Comparison of ENCODE assay signal across 6 cellular contexts in the genomic region with DNA sequence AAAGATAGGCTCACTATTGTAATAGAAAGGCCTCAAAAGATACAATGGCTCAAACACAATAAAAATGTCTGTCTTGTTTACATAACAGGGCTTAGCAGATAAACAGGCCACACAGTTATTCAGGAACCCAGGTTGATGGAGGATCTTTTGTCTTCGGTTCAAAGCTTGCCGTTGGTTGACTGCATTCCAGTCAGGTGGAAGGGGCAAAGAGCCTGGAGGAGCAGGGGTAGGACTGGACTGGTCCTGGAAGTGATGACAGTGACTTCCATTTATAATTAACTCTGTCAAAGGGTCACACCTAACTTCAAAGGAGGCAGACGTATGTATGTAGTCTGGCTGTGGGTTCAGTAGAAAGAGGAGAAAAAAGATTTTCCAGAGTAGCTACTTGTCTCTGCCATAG. TPM values are rescaled to one million over a fixed set of nuclear protein-coding genes. Genes with fewer than 3 reads are reported as not detected.
DNase-seq lines count a peak whose midpoint lies in the region; ATAC-seq, FAIRE-seq and TF ChIP-seq lines count a peak whose summit lies in the region.
"Not testable (repeated sequence)": the region's sequence is repeated elsewhere in the genome, so short reads cannot be mapped to it uniquely, and the experiment has no call there.
"Had no signal": no experiment of that assay in that cellular context is flagged by ENCODE, and none has a peak within 500 bp of the region (broad histone marks: within the 10 kb centered on the region; RNA-seq: fewer than 3 reads in every experiment).

No MANE protein-coding gene starts in this region.

- H3K27ac ChIP-seq in GM23338 (ENCODE audit: low read depth); HepG2 (ENCODE audit: extremely low read length, insufficient read depth, low read length): not testable (repeated sequence)

- H3K27ac Mint-ChIP-seq in GM23338, WTC11: not testable (repeated sequence)

- intact Hi-C loops in HepG2 (cut with micrococcal nuclease; ENCODE audit: unreplicated experiment) = not testable (repeated sequence)

- H3K9me2 ChIP-seq in GM23338 (ENCODE audit: insufficient read depth) = not testable (repeated sequence)

- not testable (repeated sequence) for TF ChIP-seq EP300 in HepG2 (IDR thresholded peaks at IDR 0.05; ENCODE audit: low read depth in 2 of 2, low read length in 2 of 2); HepG2 (CRISPR knock-in tag; IDR thresholded peaks at IDR 0.05; ENCODE audit: borderline replicate concordance)

- H3K9me3 ChIP-seq in HepG2 (ENCODE audit: low read length) = not testable (repeated sequence)

- in situ Hi-C loops in HepG2 (cut with HindIII; ENCODE audit: extremely low pct_ligation_motif_present, low pct_unique_long_range_greater_than_20kb) = not testable (repeated sequence)

- H3K79me2 ChIP-seq in GM23338 (replicated peaks; ENCODE audit: insufficient read depth); HepG2 (ENCODE audit: insufficient read depth, low read length): not testable (repeated sequence)

- H3K9ac ChIP-seq in HepG2 (ENCODE audit: insufficient read depth, low read depth, low read length) = not testable (repeated sequence)

- not testable (repeated sequence) for H3K9me3 Mint-ChIP-seq in GM23338, WTC11

- WGBS in HepG2 (ENCODE audit: low lambda C conversion rate) = no CpG with 5 or more reads among the region's 3 CpGs

- not testable (repeated sequence) for H3K36me3 ChIP-seq in GM23338 (ENCODE audit: insufficient read depth); HepG2 (replicated peaks in 1 of 2; ENCODE audit: control insufficient read depth in 1 of 2, insufficient read depth in 2 of 2, low read length in 2 of 2)

- not testable (repeated sequence) for H3K4me3 Mint-ChIP-seq in GM23338, WTC11

- H3K27me3 ChIP-seq in GM23338 (ENCODE audit: insufficient read depth); HepG2 (ENCODE audit: control insufficient read depth in 1 of 2, insufficient read depth in 2 of 2, low read length in 2 of 2): not testable (repeated sequence)

- not testable (repeated sequence) for DNase-seq in GM23338 (ENCODE audit: low spot score); WTC11 (ENCODE audit: low spot score); HepG2 (ENCODE audit: low spot score)

- H2AFZ ChIP-seq in GM23338; HepG2 (ENCODE audit: low read length): not testable (repeated sequence)

- POLR2A ChIA-PET in WTC11 (lab: Charles Lee); HepG2 (lab: Yijun Ruan, JAX): not testable (repeated sequence)

- CTCF ChIA-PET in WTC11 (lab: Charles Lee); HepG2 (lab: Yijun Ruan, JAX; ENCODE audit: low intra/inter-chr PET ratio, low total read pairs): not testable (repeated sequence)

- not testable (repeated sequence) for H3K36me3 Mint-ChIP-seq in GM23338 (ENCODE audit: low read depth); WTC11

- not testable (repeated sequence) for H3K4me1 Mint-ChIP-seq in GM23338, WTC11

- H4K20me1 ChIP-seq in GM23338 (replicated peaks; ENCODE audit: insufficient read depth); HepG2 (ENCODE audit: insufficient read depth, low read length): not testable (repeated sequence)

- not testable (repeated sequence) for BruUV-seq in HepG2 (replicated peaks; lab: Mats Ljungman, UMichigan)

- H3K27me3 Mint-ChIP-seq in GM23338 (ENCODE audit: insufficient read depth, low read depth, poor library complexity); WTC11 (ENCODE audit: low read depth): not testable (repeated sequence)

- TF ChIP-seq CTCF in GM23338 (conservative IDR thresholded peaks at IDR 0.05; ENCODE audit: low read depth in 2 of 2); WTC11 (IDR thresholded peaks at IDR 0.05); HepG2 (CRISPR knock-in tag; IDR thresholded peaks at IDR 0.05): not testable (repeated sequence)

- TF ChIP-seq POLR2A in HepG2 (IDR thresholded peaks at IDR 0.05; ENCODE audit: insufficient read depth in 1 of 2, low read depth in 2 of 2, low read length in 2 of 2) = not testable (repeated sequence)

- not testable (repeated sequence) for FAIRE-seq in HepG2 (lab: Jason Lieb, UNC)

- not testable (repeated sequence) for H3K4me1 ChIP-seq in GM23338 (ENCODE audit: insufficient read depth); HepG2 (ENCODE audit: insufficient read depth, low read length)

- H3K4me3 ChIP-seq in GM23338; HepG2 (replicated peaks in 1 of 3; ENCODE audit: insufficient read depth in 1 of 3, low read depth in 2 of 3, low read length in 3 of 3): not testable (repeated sequence)

- not testable (repeated sequence) for TF ChIP-seq RAD21 in HepG2 (CRISPR knock-in tag; IDR thresholded peaks at IDR 0.05)

- not testable (repeated sequence) for H3F3A ChIP-seq in GM23338 (replicated peaks; ENCODE audit: low read depth)

- H3K4me2 ChIP-seq in GM23338; HepG2 (ENCODE audit: low read depth, low read length): not testable (repeated sequence)

- ATAC-seq in GM23338 (peak; percentile 59), WTC11 (0 out of 2 replicates have a peak, but pooled peaks have one; percentile 28), HepG2 (peak; percentile 100)

RNA-seq across cellular contexts. Expression of a gene that starts 20.1 kb away (rescaled TPM):
- total RNA-seq in GM23338 (2014; rRNA removed; shearing (Covaris generic)) = 0.04 TPM in 1 of 2 replicates, not detected in the other
- polyA plus RNA-seq in GM23338 (2016; fragmentation: Nextera tagmentation; extraction: Ambion mirVana) = 0.24 TPM in 1 of 2 replicates, not detected in the other
- total RNA-seq in WTC11 (2021) = 3.8 to 6.4 TPM (median 5.0 TPM) in 3 replicates
- 0.22 and 0.27 TPM in 2 replicates for total RNA-seq in HepG2 (2016; rRNA removed; fragmentation: Illumina TruSeq; extraction: Trizol)
- not detected in 2 replicates for total RNA-seq in HepG2 (2016; cell fraction: cytosol; rRNA removed; fragmentation: Illumina TruSeq; extraction: Trizol; ENCODE audit: low read depth)
- 0.13 and 0.19 TPM in 2 replicates for total RNA-seq in HepG2 (2016; cell fraction: insoluble cytoplasmic fraction; rRNA removed; fragmentation: Illumina TruSeq; extraction: Trizol)
- total RNA-seq in HepG2 (2016; cell fraction: membrane; rRNA removed; fragmentation: Illumina TruSeq; extraction: Trizol) = not detected in 2 replicates
- 0.19 and 0.59 TPM in 2 replicates for total RNA-seq in HepG2 (2016; cell fraction: nucleus; rRNA removed; fragmentation: Illumina TruSeq; extraction: Trizol)
- 0.37 and 0.69 TPM in 2 replicates for polyA plus RNA-seq in HepG2 (2011; rRNA removed)
- 0.05 and 0.09 TPM in 2 replicates for polyA plus RNA-seq in HepG2 (2011; cell fraction: cytosol; rRNA removed)
- 1.9 TPM in 2 replicates for polyA plus RNA-seq in HepG2 (2011; cell fraction: nucleus; rRNA removed)
- polyA plus RNA-seq in HepG2 (2012) = 0.87 and 0.89 TPM in 2 replicates
- not detected in 2 replicates for polyA plus RNA-seq in HepG2 (2016; cell fraction: cytosol; fragmentation: Illumina TruSeq; extraction: Trizol; ENCODE audit: low read depth)
- polyA plus RNA-seq in HepG2 (2016; cell fraction: insoluble cytoplasmic fraction; fragmentation: Illumina TruSeq; extraction: Trizol; ENCODE audit: low read depth) = 0.12 TPM in 1 of 2 replicates, not detected in the other
- polyA plus RNA-seq in HepG2 (2016; cell fraction: membrane; fragmentation: Illumina TruSeq; extraction: Trizol; ENCODE audit: low read depth) = not detected in 2 replicates
- polyA plus RNA-seq in HepG2 (2016; cell fraction: nucleus; fragmentation: Illumina TruSeq; extraction: Trizol; ENCODE audit: insufficient read depth, low read depth) = 0.99 and 1.1 TPM in 2 replicates
- polyA minus RNA-seq in HepG2 (2011; rRNA and poly(A)+ RNA removed; ENCODE audit: low replicate concordance) = 0.14 TPM in 1 of 2 replicates, not detected in the other
- polyA minus RNA-seq in HepG2 (2011; cell fraction: cytosol; rRNA and poly(A)+ RNA removed) = 0.30 TPM in 1 of 2 replicates, not detected in the other
- 1.9 and 2.0 TPM in 2 replicates for polyA minus RNA-seq in HepG2 (2011; cell fraction: nucleus; rRNA and poly(A)+ RNA removed)
- total RNA-seq: Calu3, Daoy had no signal
- polyA plus RNA-seq: BJ had no signal

Comparison
In these comparisons a context has a peak if more than half of its experiments do, and no peak if none do; other contexts are left out.
1. ATAC-seq: peak in every context shown above with its lines; median percentile 100 in HepG2; 59 in GM23338; 28 in WTC11.